ENCODE assay signal across 8 cellular contexts in the genomic region with DNA sequence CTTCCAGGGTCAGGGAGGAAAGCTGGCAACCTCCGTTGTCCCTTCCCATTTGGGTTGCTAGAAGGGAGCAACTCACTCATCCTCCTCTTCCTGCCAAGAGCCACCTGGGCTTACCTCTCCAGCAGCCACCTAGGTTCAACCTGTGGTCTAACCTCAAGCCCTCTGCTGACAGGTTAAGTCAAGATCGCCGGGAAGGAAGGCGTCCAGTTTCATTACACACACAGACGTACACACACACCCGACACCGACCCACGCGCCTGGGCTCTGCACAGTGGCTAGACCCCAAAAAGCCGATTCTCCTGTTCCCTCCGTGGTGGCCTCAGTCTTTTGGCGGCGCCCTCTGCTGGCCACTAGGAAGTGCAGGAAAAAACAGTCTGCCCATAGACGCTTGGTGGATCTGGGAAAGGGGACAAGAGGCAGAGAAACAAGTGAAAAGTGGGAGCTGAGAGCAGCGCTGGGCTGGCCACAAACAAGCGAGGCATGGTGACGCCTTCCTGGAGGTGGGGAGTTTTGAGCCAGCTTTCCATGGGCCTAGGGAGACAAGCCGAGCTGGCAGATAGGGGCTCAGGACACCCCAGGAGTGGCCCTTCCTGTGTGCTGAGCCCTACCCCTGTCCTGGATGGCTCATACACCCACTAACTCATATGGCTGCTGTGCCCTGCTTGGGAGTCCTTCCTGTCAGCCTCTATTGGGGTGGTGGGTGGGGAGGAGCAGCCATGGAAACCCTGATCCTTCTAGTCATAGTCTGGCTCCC. TPM values are rescaled to one million over a fixed set of nuclear protein-coding genes. Genes with fewer than 3 reads are reported as not detected.
DNase-seq lines count a peak whose midpoint lies in the region; ATAC-seq, FAIRE-seq and TF ChIP-seq lines count a peak whose summit lies in the region.

No MANE protein-coding gene starts in this region.

- H3K4me1 ChIP-seq in stomach smooth muscle (ENCODE audit: control insufficient read depth, insufficient read depth, low read length): peaks cover 52% of the 10 kb centered on the region

- POLR2A ChIA-PET in activated CD8-positive, alpha-beta T cell treated with anti-CD3 and anti-CD28 coated beads for 36 hours (lab: Charles Lee): interaction anchor here (0.6 to 1.8 kb wide), 7 partner anchors 240 to 457 kb away, joined by 3 to 13 read pairs (median 4); partner anchors contain the start of gene VEGFA

- H3K36me3 Mint-ChIP-seq in activated CD8-positive, alpha-beta T cell treated with anti-CD3 and anti-CD28 coated beads for 36 hours (ENCODE audit: low read depth): peaks cover 3% of the 10 kb centered on the region
- no peaks in the 10 kb centered on the region for H3K36me3 Mint-ChIP-seq in natural killer cell

- FAIRE-seq in GM18507 (lab: Jason Lieb, UNC): peak; percentile 82

- intact Hi-C loops in activated CD8-positive, alpha-beta T cell treated with anti-CD3 and anti-CD28 coated beads for 36 hours (cut with micrococcal nuclease): loop anchor here (2.0 kb wide), 2 partner anchors 306 to 350 kb away; no protein-coding TSS in a partner anchor
- intact Hi-C loops in natural killer cell (cut with micrococcal nuclease): loop anchor here (1.0 kb wide), 2 partner anchors 305 to 350 kb away; no protein-coding TSS in a partner anchor

- TF ChIP-seq CTCF in activated CD8-positive, alpha-beta T cell treated with anti-CD3 and anti-CD28 coated beads for 36 hours (IDR thresholded peaks at IDR 0.05): peak; percentile 89
- TF ChIP-seq CTCF in natural killer cell (IDR thresholded peaks at IDR 0.05): peak; percentile 87

- no peaks in the 10 kb centered on the region for H3K36me3 ChIP-seq in stomach smooth muscle (ENCODE audit: control insufficient read depth in 2 of 2, insufficient read depth in 2 of 2, low read length in 2 of 2)

- H3K27ac ChIP-seq in stomach smooth muscle (ENCODE audit: low read length): peak overlapping the region; percentile 46

- H3K9ac ChIP-seq in stomach smooth muscle (ENCODE audit: low read length in 2 of 2): no peak overlapping the region

- no peaks in the 10 kb centered on the region for H3K9me3 Mint-ChIP-seq in activated CD8-positive, alpha-beta T cell treated with anti-CD3 and anti-CD28 coated beads for 36 hours
- no peaks in the 10 kb centered on the region for H3K9me3 Mint-ChIP-seq in natural killer cell

- peak overlapping the region in 1 of 2 donors; percentile 69 for H3K4me3 ChIP-seq in stomach smooth muscle (ENCODE audit: low read length in 2 of 2)

- peaks cover 16% of the 10 kb centered on the region for H3K27me3 Mint-ChIP-seq in activated CD8-positive, alpha-beta T cell treated with anti-CD3 and anti-CD28 coated beads for 36 hours
- peaks cover 25 to 29% of the 10 kb centered on the region in 2 donors for H3K27me3 Mint-ChIP-seq in natural killer cell (ENCODE audit: low read depth in 2 of 2)

- no peaks in the 10 kb centered on the region for H3K9me3 ChIP-seq in stomach smooth muscle (ENCODE audit: control insufficient read depth in 2 of 2, low read length in 2 of 2)

- ATAC-seq in activated CD8-positive, alpha-beta T cell treated with anti-CD3 and anti-CD28 coated beads for 36 hours: peak; percentile 71
- ATAC-seq in natural killer cell: peak; percentile 51 to 56 (median 54)

- CTCF ChIA-PET in activated CD8-positive, alpha-beta T cell treated with anti-CD3 and anti-CD28 coated beads for 36 hours (lab: Charles Lee): interaction anchor here (0.6 to 6.2 kb wide), 28 partner anchors 10 to 497 kb away, joined by 3 to 81 read pairs (median 4); partner anchors contain the start of gene VEGFA

- peaks cover 25% of the 10 kb centered on the region for H3K4me1 Mint-ChIP-seq in activated CD8-positive, alpha-beta T cell treated with anti-CD3 and anti-CD28 coated beads for 36 hours (ENCODE audit: low read depth)
- H3K4me1 Mint-ChIP-seq in natural killer cell: peaks cover 7 to 18% of the 10 kb centered on the region in 2 donors

- DNase-seq in GM18507 (ENCODE audit: extremely low spot score, insufficient read length, low read depth): peak; percentile 71
- DNase-seq in HT1080 (ENCODE audit: low read depth): peak; percentile 76
- peak; percentile 96 for DNase-seq in activated CD8-positive, alpha-beta T cell treated with anti-CD3 and anti-CD28 coated beads for 36 hours
- DNase-seq in epidermal melanocyte (ENCODE audit: insufficient read length, low spot score): peak; percentile 95
- DNase-seq in natural killer cell: peak; percentile 64
- DNase-seq in NCI-H1092 (lab: John Stamatoyannopoulos, UW): no peak
- no peak for DNase-seq in NCI-H2227 (lab: John Stamatoyannopoulos, UW; ENCODE audit: unreplicated experiment)

- peak overlapping the region; percentile 98 for H3K4me3 Mint-ChIP-seq in activated CD8-positive, alpha-beta T cell treated with anti-CD3 and anti-CD28 coated beads for 36 hours
- H3K4me3 Mint-ChIP-seq in natural killer cell: peak overlapping the region; percentile 68

- no peaks in the 10 kb centered on the region for H3K27me3 ChIP-seq in stomach smooth muscle (ENCODE audit: control insufficient read depth in 1 of 2, insufficient read depth in 2 of 2, low read length in 2 of 2)

- H3K27ac Mint-ChIP-seq in activated CD8-positive, alpha-beta T cell treated with anti-CD3 and anti-CD28 coated beads for 36 hours: peak overlapping the region; percentile 90
- H3K27ac Mint-ChIP-seq in natural killer cell: peak overlapping the region in 1 of 2 donors; percentile 12

RNA-seq across cellular contexts. Expression of gene MRPL14, which starts 52.7 kb away (rescaled TPM):
- 98.1 and 172 TPM in 2 replicates for total RNA-seq in HT1080 (2014; rRNA removed; shearing (Covaris generic))
- 85.1 and 111 TPM in 2 replicates for polyA plus RNA-seq in HT1080 (2015; cell fraction: cytosol; rRNA removed)
- polyA plus RNA-seq in HT1080 (2015; cell fraction: nucleus; rRNA removed): 28.7 and 29.3 TPM in 2 replicates
- total RNA-seq in activated CD8-positive, alpha-beta T cell treated with anti-CD3 and anti-CD28 coated beads for 36 hours: 10 to 100 TPM; 42.8 to 44.3 TPM
- 10 to 100 TPM; 14.9 to 16.2 (median 16.0) TPM for total RNA-seq in natural killer cell

RNA-seq across cellular contexts. Expression of gene TMEM63B, which starts 52.8 kb away (rescaled TPM):
- total RNA-seq in HT1080 (2014; rRNA removed; shearing (Covaris generic)): 14.1 and 19.1 TPM in 2 replicates
- 33.5 and 41.6 TPM in 2 replicates for polyA plus RNA-seq in HT1080 (2015; cell fraction: cytosol; rRNA removed)
- 56.8 and 61.1 TPM in 2 replicates for polyA plus RNA-seq in HT1080 (2015; cell fraction: nucleus; rRNA removed)
- total RNA-seq in activated CD8-positive, alpha-beta T cell treated with anti-CD3 and anti-CD28 coated beads for 36 hours: 10 to 100 TPM in 1 of 2 experiments, 1 to 10 TPM in 1; 9.1 to 12.9 TPM
- 10 to 100 TPM; 24.7 to 30.8 (median 28.1) TPM for total RNA-seq in natural killer cell

Comparison
In these comparisons a context has a peak if more than half of its experiments do, and no peak if none do; other contexts are left out.
1. DNase-seq: peak in GM18507 (single experiment), HT1080 (single experiment), activated CD8-positive, alpha-beta T cell treated with anti-CD3 and anti-CD28 coated beads for 36 hours (single experiment), epidermal melanocyte (single experiment) and natural killer cell (single experiment); none in NCI-H1092 (single experiment) and NCI-H2227 (single experiment).